29 cellular contexts compared by ENCODE assay signal in genomic region chr11:125233736-125234275, GRCh38.
"Had no signal": no experiment of that assay in that cellular context is flagged by ENCODE, and none has a peak within 500 bp of the region (broad histone marks: within the 10 kb centered on the region; RNA-seq: fewer than 3 reads in every experiment).

No MANE protein-coding gene starts in this region.

- H3K27ac Mint-ChIP-seq: activated naive CD4-positive, alpha-beta T cell treated with anti-CD3 and anti-CD28 coated beads for 36 hours; activated naive CD8-positive, alpha-beta T cell treated with anti-CD3 and anti-CD28 coated beads for 36 hours; immature natural killer cell; naive thymus-derived CD8-positive, alpha-beta T cell; progenitor cell of endocrine pancreas; stimulated activated memory B cell treated with anti-CD40 and anti-IgM and Interleukin-4, amounts not matched to agents 10 μg/mL and 1 μg/mL and 100 μg/mL, for 72 hours; stimulated activated naive CD8-positive, alpha-beta T cell treated with anti-CD3 and anti-CD28 coated beads, Interleukin-15, amount 100 ng/mL, for 72 hours; T-helper 2 cell treated with Interferon-gamma antibody and Interleukin-4, amounts not matched to agents 5 μg/mL and 100 μg/mL, for 36 hours had no signal

- H3K4me1 ChIP-seq: adrenal gland, lower lobe of right lung, sigmoid colon had no signal

- H3K9me3 Mint-ChIP-seq: activated naive CD4-positive, alpha-beta T cell treated with anti-CD3 and anti-CD28 coated beads for 36 hours; activated naive CD8-positive, alpha-beta T cell treated with anti-CD3 and anti-CD28 coated beads for 36 hours; naive thymus-derived CD8-positive, alpha-beta T cell; T-helper 2 cell treated with Interferon-gamma antibody and Interleukin-4, amounts not matched to agents 5 μg/mL and 100 μg/mL, for 36 hours had no signal

- H3K27me3 Mint-ChIP-seq: progenitor cell of endocrine pancreas had no signal

- ATAC-seq: esophagus mucosa; left lobe of liver; lower lobe of right lung; naive thymus-derived CD8-positive, alpha-beta T cell; stimulated activated memory B cell treated with anti-CD40 and anti-IgM and Interleukin-4, amounts not matched to agents 10 μg/mL and 1 μg/mL and 100 μg/mL, for 72 hours; stimulated activated naive CD8-positive, alpha-beta T cell treated with anti-CD3 and anti-CD28 coated beads, Interleukin-15, amount 100 ng/mL, for 72 hours had no signal

- H3K4me3 ChIP-seq: adrenal gland, lower lobe of right lung, sigmoid colon had no signal

- H3K4me1 Mint-ChIP-seq: activated naive CD8-positive, alpha-beta T cell treated with anti-CD3 and anti-CD28 coated beads for 36 hours; immature natural killer cell; naive thymus-derived CD8-positive, alpha-beta T cell; stimulated activated memory B cell treated with anti-CD40 and anti-IgM and Interleukin-4, amounts not matched to agents 10 μg/mL and 1 μg/mL and 100 μg/mL, for 72 hours; stimulated activated naive CD8-positive, alpha-beta T cell treated with anti-CD3 and anti-CD28 coated beads, Interleukin-15, amount 100 ng/mL, for 72 hours had no signal

- H3K36me3 Mint-ChIP-seq: activated naive CD8-positive, alpha-beta T cell treated with anti-CD3 and anti-CD28 coated beads for 36 hours; immature natural killer cell; naive thymus-derived CD8-positive, alpha-beta T cell; stimulated activated memory B cell treated with anti-CD40 and anti-IgM and Interleukin-4, amounts not matched to agents 10 μg/mL and 1 μg/mL and 100 μg/mL, for 72 hours had no signal

- H3K4me3 Mint-ChIP-seq: activated naive CD4-positive, alpha-beta T cell treated with anti-CD3 and anti-CD28 coated beads for 36 hours; activated naive CD8-positive, alpha-beta T cell treated with anti-CD3 and anti-CD28 coated beads for 36 hours; immature natural killer cell; stimulated activated memory B cell treated with anti-CD40 and anti-IgM and Interleukin-4, amounts not matched to agents 10 μg/mL and 1 μg/mL and 100 μg/mL, for 72 hours; stimulated activated naive CD8-positive, alpha-beta T cell treated with anti-CD3 and anti-CD28 coated beads, Interleukin-15, amount 100 ng/mL, for 72 hours; T-helper 2 cell treated with Interferon-gamma antibody and Interleukin-4, amounts not matched to agents 5 μg/mL and 100 μg/mL, for 36 hours had no signal

- H3K36me3 ChIP-seq: adrenal gland, lower lobe of right lung, neutrophil, sigmoid colon had no signal

- FAIRE-seq: small intestine had no signal

- DNase-seq: activated CD4-positive, alpha-beta T cell treated with anti-CD3 and anti-CD28 coated beads for 4 hours; activated CD4-positive, alpha-beta T cell treated with anti-CD3 and anti-CD28 coated beads, Interleukin-2, amount 50 U/mL, for 4 hours; activated effector memory CD4-positive, alpha-beta T cell treated with anti-CD3 and anti-CD28 coated beads, Interleukin-2, amount 50 U/mL, for 16 hours; activated naive CD4-positive, alpha-beta T cell treated with anti-CD3 and anti-CD28 coated beads for 36 hours; activated naive CD8-positive, alpha-beta T cell treated with anti-CD3 and anti-CD28 coated beads for 36 hours; activated T-cell treated with anti-CD3 and anti-CD28 coated beads for 4 hours; adrenal gland; central memory CD4-positive, alpha-beta T cell; foreskin fibroblast; head of caudate nucleus; hippocampal formation; immature natural killer cell; lower lobe of right lung; mesenchymal stem cell; naive thymus-derived CD8-positive, alpha-beta T cell; retina; sigmoid colon; small intestine; stimulated activated CD4-positive, alpha-beta T cell treated with anti-CD3 and anti-CD28 coated beads, Interleukin-4, amount 100 ng/mL, for 4 hours; stimulated activated CD8-positive, alpha-beta memory T cell treated with anti-CD3 and anti-CD28 coated beads, Interleukin-4, amount 100 ng/mL, for 48 hours; stimulated activated naive CD8-positive, alpha-beta T cell treated with anti-CD3 and anti-CD28 coated beads, Interleukin-15, amount 100 ng/mL, for 72 hours; substantia nigra; T-helper 1 cell had no signal

- H3K27ac ChIP-seq: adrenal gland, lower lobe of right lung, neutrophil, sigmoid colon had no signal

- H3K9me3 ChIP-seq: adrenal gland, lower lobe of right lung, neutrophil, sigmoid colon had no signal

- H3K27me3 ChIP-seq: adrenal gland, sigmoid colon had no signal
